ENCODE assay signal across 19 cellular contexts in the genomic region with DNA sequence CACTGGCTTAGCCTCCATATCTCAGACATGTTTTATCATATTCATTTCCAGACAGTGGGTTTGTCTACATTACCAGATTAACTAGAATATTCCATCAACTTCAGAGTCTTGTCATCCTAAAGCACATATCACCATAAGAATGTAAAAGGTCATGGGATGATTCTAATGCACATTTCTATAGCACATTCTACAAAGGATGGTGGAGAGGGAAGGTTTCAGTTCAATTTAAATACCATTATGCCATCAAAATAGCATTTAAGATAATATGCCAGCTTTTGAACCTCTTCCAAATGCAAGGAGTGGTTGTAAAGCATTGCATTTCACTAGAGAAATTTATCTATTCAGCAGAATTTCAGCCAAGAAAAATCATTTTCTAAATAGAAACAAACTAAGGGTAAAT.
DNase-seq lines count a peak whose midpoint lies in the region; ATAC-seq and TF ChIP-seq lines count a peak whose summit lies in the region.
"Had no signal": no experiment of that assay in that cellular context is flagged by ENCODE, and none has a peak within 500 bp of the region (broad histone marks: within the 10 kb centered on the region; RNA-seq: fewer than 3 reads in every experiment).

No MANE protein-coding gene starts in this region.

- H3K36me3 Mint-ChIP-seq in neural progenitor cell: peaks cover 2% of the 10 kb centered on the region
- H3K36me3 Mint-ChIP-seq: CD8-positive, alpha-beta T cell had no signal

- H3K4me2 ChIP-seq in SK-N-SH (no peak overlapping the region), neural progenitor cell (peak overlapping the region; percentile 18)
- H3K4me2 ChIP-seq: A549; BLaER1 treated with 17β-estradiol and CSF1 and Interleukin-3, amounts not matched to agents 10 nM and 100 nM had no signal

- DNase-seq in SK-N-SH (no peak), fibroblast of gingiva (ENCODE audit: low read depth) (peak; percentile 16), neural progenitor cell (ENCODE audit: low spot score) (no peak), erythroblast (lab: John Stamatoyannopoulos, UW) (no peak), dedifferentiated amniotic fluid mesenchymal stem cell (ENCODE audit: extremely low spot score) (no peak)
- no peak for DNase-seq in activated CD4-positive, alpha-beta T cell treated with anti-CD3 and anti-CD28 coated beads, Interleukin-2, amount 50 U/mL, for 48 hours
- DNase-seq: AML-193; Caco-2; Calu3; CD4-positive, alpha-beta T cell; CD8-positive, alpha-beta T cell; DMS79 treated with DMSO at 0.1 percent for 48 hours; GF-D8 had no signal

- no peak overlapping the region for H3K9ac ChIP-seq in SK-N-SH
- H3K9ac ChIP-seq in neural progenitor cell: no peak overlapping the region
- H3K9ac ChIP-seq: BLaER1 treated with 17β-estradiol and CSF1 and Interleukin-3, amounts not matched to agents 10 nM and 100 nM had no signal

- TF ChIP-seq EP300 in SK-N-SH (IDR thresholded peaks at IDR 0.05; ENCODE audit: borderline replicate concordance in 1 of 2, low read depth in 1 of 2, low read length in 1 of 2): no peak

- H2AFZ ChIP-seq in SK-N-SH (ENCODE audit: low read depth) (no peak overlapping the region), neural progenitor cell (replicated peaks) (no peak overlapping the region)

- peaks cover 11% of the 10 kb centered on the region for H3K9me3 Mint-ChIP-seq in neural progenitor cell

- no peaks in the 10 kb centered on the region for H3K27me3 ChIP-seq in SK-N-SH (ENCODE audit: insufficient read depth)
- no peaks in the 10 kb centered on the region for H3K27me3 ChIP-seq in neural progenitor cell
- H3K27me3 ChIP-seq: BLaER1 treated with 17β-estradiol and CSF1 and Interleukin-3, amounts not matched to agents 10 nM and 100 nM had no signal

- TF ChIP-seq POLR2A in erythroblast (IDR thresholded peaks at IDR 0.05; ENCODE audit: low read length): no peak

- H3K4me1 Mint-ChIP-seq in neural progenitor cell: peaks cover 4% of the 10 kb centered on the region
- H3K4me1 Mint-ChIP-seq: B cell had no signal

- H3K36me3 ChIP-seq in SK-N-SH (replicated peaks in 1 of 2; ENCODE audit: control insufficient read depth in 1 of 2, insufficient read depth in 2 of 2, low read length in 1 of 2) (no peaks in the 10 kb centered on the region), neural progenitor cell (no peaks in the 10 kb centered on the region)
- H3K36me3 ChIP-seq: BLaER1 treated with 17β-estradiol and CSF1 and Interleukin-3, amounts not matched to agents 10 nM and 100 nM had no signal

- H3K4me3 ChIP-seq in SK-N-SH (ENCODE audit: low read depth in 2 of 2, low read length in 1 of 2): no peak overlapping the region
- no peak overlapping the region for H3K4me3 ChIP-seq in neural progenitor cell
- H3K4me3 ChIP-seq: A549; BLaER1 treated with 17β-estradiol and CSF1 and Interleukin-3, amounts not matched to agents 10 nM and 100 nM had no signal

- POLR2A ChIA-PET in SK-N-SH (lab: Yijun Ruan, JAX): no interaction called here

- no peaks in the 10 kb centered on the region for H4K20me1 ChIP-seq in SK-N-SH (ENCODE audit: insufficient read depth)
- H4K20me1 ChIP-seq in neural progenitor cell (ENCODE audit: low read depth): no peaks in the 10 kb centered on the region
- H4K20me1 ChIP-seq: BLaER1 treated with 17β-estradiol and CSF1 and Interleukin-3, amounts not matched to agents 10 nM and 100 nM had no signal

- no peaks in the 10 kb centered on the region for H3K79me2 ChIP-seq in SK-N-SH (ENCODE audit: insufficient read depth)
- H3K79me2 ChIP-seq in neural progenitor cell (ENCODE audit: low read depth): no peaks in the 10 kb centered on the region

- CTCF ChIA-PET in SK-N-SH (lab: Yijun Ruan, JAX): no interaction called here

- H3K27ac ChIP-seq in SK-N-SH (ENCODE audit: low read depth in 2 of 2, low read length in 1 of 2) (no peak overlapping the region), neural progenitor cell (no peak overlapping the region)
- H3K27ac ChIP-seq: 22Rv1; A549; BLaER1 treated with 17β-estradiol and CSF1 and Interleukin-3, amounts not matched to agents 10 nM and 100 nM; C4-2B had no signal

- no peaks in the 10 kb centered on the region for H3K9me2 ChIP-seq in SK-N-SH

- peaks cover 8% of the 10 kb centered on the region for H3K27me3 Mint-ChIP-seq in neural progenitor cell (ENCODE audit: insufficient read depth, low read depth)
- H3K27me3 Mint-ChIP-seq: B cell; CD4-positive, alpha-beta T cell had no signal

- H3K4me3 Mint-ChIP-seq in neural progenitor cell: no peak overlapping the region
- H3K4me3 Mint-ChIP-seq: B cell; CD4-positive, alpha-beta T cell; CD8-positive, alpha-beta T cell had no signal

- H3K27ac Mint-ChIP-seq in neural progenitor cell: no peak overlapping the region
- H3K27ac Mint-ChIP-seq: B cell; CD4-positive, alpha-beta T cell; CD8-positive, alpha-beta T cell had no signal

- H3F3A ChIP-seq in SK-N-SH (replicated peaks; ENCODE audit: insufficient read depth): peaks cover 7% of the 10 kb centered on the region
- H3F3A ChIP-seq in neural progenitor cell (ENCODE audit: low read depth): no peaks in the 10 kb centered on the region

- ATAC-seq in SK-N-SH treated with all-trans-retinoic acid at 6 μM for 48 hours: no peak; the same call in 1 of the 3 replicates
- ATAC-seq: A549; CD8-positive, alpha-beta T cell had no signal

- TF ChIP-seq CTCF in SK-N-SH (IDR thresholded peaks at IDR 0.05) (no peak), neural progenitor cell (IDR thresholded peaks at IDR 0.05) (no peak)

- no peaks in the 10 kb centered on the region for H3K9me3 ChIP-seq in SK-N-SH
- H3K9me3 ChIP-seq in neural progenitor cell (ENCODE audit: low read depth): no peaks in the 10 kb centered on the region
- H3K9me3 ChIP-seq: A549, Caco-2 had no signal

- no peak for TF ChIP-seq RAD21 in SK-N-SH (IDR thresholded peaks at IDR 0.05; ENCODE audit: low read length)

- H3K4me1 ChIP-seq in SK-N-SH (ENCODE audit: control insufficient read depth in 1 of 2, insufficient read depth in 2 of 2, low read depth in 1 of 2, low read length in 1 of 2) (peaks cover 0 to 2% of the 10 kb centered on the region in 2 experiments; a peak in 2 of 4 replicates), neural progenitor cell (peaks cover 9% of the 10 kb centered on the region)
- H3K4me1 ChIP-seq: A549; BLaER1 treated with 17β-estradiol and CSF1 and Interleukin-3, amounts not matched to agents 10 nM and 100 nM; Caco-2 had no signal

TF ChIP-seq in SK-N-SH treated with all-trans-retinoic acid at 6 μM for 48 hours, 23 proteins besides CTCF, POLR2A, EP300 and RAD21:
- TF ChIP-seq, protein P1, sequence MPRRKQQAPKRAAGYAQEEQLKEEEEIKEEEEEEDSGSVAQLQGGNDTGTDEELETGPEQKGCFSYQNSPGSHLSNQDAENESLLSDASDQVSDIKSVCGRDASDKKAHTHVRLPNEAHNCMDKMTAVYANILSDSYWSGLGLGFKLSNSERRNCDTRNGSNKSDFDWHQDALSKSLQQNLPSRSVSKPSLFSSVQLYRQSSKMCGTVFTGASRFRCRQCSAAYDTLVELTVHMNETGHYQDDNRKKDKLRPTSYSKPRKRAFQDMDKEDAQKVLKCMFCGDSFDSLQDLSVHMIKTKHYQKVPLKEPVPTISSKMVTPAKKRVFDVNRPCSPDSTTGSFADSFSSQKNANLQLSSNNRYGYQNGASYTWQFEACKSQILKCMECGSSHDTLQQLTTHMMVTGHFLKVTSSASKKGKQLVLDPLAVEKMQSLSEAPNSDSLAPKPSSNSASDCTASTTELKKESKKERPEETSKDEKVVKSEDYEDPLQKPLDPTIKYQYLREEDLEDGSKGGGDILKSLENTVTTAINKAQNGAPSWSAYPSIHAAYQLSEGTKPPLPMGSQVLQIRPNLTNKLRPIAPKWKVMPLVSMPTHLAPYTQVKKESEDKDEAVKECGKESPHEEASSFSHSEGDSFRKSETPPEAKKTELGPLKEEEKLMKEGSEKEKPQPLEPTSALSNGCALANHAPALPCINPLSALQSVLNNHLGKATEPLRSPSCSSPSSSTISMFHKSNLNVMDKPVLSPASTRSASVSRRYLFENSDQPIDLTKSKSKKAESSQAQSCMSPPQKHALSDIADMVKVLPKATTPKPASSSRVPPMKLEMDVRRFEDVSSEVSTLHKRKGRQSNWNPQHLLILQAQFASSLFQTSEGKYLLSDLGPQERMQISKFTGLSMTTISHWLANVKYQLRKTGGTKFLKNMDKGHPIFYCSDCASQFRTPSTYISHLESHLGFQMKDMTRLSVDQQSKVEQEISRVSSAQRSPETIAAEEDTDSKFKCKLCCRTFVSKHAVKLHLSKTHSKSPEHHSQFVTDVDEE (CRISPR knock-in tag; IDR thresholded peaks at IDR 0.05): no peak
- TF ChIP-seq OSR1 (CRISPR knock-in tag; IDR thresholded peaks at IDR 0.05): no peak
- peak; percentile 59 for TF ChIP-seq ISL1 (CRISPR knock-in tag; IDR thresholded peaks at IDR 0.05)

TF ChIP-seq in SK-N-SH, 30 proteins besides CTCF, POLR2A, EP300 and RAD21:
- TF ChIP-seq TAF1 (IDR thresholded peaks at IDR 0.05; ENCODE audit: borderline replicate concordance, low read depth, low read length) (no peak), CHD2 (IDR thresholded peaks at IDR 0.05; ENCODE audit: low read length, partially characterized antibody) (no peak), SMC3 (IDR thresholded peaks at IDR 0.05; ENCODE audit: low read depth, low read length) (no peak), TCF12 (IDR thresholded peaks at IDR 0.05) (no peak; the same call in 1 of the 2 replicates), EZH2phosphoT487 (IDR thresholded peaks at IDR 0.05; ENCODE audit: borderline replicate concordance, low read depth) (no peak), TEAD4 (IDR thresholded peaks at IDR 0.05; ENCODE audit: borderline replicate concordance, insufficient read depth) (no peak), FOXJ3 (CRISPR knock-in tag; IDR thresholded peaks at IDR 0.05) (no peak), RXRA (IDR thresholded peaks at IDR 0.05; ENCODE audit: borderline replicate concordance, low read depth) (no peak), SIN3A (IDR thresholded peaks at IDR 0.05; ENCODE audit: borderline replicate concordance, low read depth, low read length) (no peak), GABPA (IDR thresholded peaks at IDR 0.05; ENCODE audit: low read depth) (no peak), NFIC (IDR thresholded peaks at IDR 0.05; ENCODE audit: borderline replicate concordance) (no peak), RFX5 (IDR thresholded peaks at IDR 0.05; ENCODE audit: low read length) (no peak)
- TF ChIP-seq, protein P2, sequence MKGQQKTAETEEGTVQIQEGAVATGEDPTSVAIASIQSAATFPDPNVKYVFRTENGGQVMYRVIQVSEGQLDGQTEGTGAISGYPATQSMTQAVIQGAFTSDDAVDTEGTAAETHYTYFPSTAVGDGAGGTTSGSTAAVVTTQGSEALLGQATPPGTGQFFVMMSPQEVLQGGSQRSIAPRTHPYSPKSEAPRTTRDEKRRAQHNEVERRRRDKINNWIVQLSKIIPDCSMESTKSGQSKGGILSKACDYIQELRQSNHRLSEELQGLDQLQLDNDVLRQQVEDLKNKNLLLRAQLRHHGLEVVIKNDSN (IDR thresholded peaks at IDR 0.05; ENCODE audit: borderline replicate concordance, low read depth): no peak
- TF ChIP-seq, protein P3, sequence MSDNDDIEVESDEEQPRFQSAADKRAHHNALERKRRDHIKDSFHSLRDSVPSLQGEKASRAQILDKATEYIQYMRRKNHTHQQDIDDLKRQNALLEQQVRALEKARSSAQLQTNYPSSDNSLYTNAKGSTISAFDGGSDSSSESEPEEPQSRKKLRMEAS (IDR thresholded peaks at IDR 0.05; ENCODE audit: low read depth): no peak
